In the genomic region with DNA sequence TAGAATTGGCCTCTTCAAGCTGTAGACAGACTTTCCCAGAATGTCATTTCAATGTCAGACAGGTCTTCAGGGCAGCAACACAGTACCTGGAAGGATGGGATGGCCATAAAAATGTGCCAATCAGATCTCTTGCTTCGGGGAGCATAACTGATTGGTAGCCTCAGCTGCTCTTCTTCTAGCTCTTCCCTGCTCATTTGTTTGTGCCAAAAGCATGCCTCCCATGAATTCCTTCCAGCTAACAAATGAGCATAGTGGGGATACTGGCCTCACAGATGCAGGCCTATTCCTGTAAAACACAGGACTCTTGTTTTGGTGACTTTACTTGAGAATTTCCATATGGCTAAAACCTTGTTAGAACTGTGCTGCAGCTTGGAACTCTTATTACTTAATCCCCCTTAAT, we compare ENCODE assay signal across 13 cellular contexts.
"Had no signal": no experiment of that assay in that cellular context is flagged by ENCODE, and none has a peak within 500 bp of the region (broad histone marks: within the 10 kb centered on the region; RNA-seq: fewer than 3 reads in every experiment).

No MANE protein-coding gene starts in this region.

- H3K4me1 ChIP-seq: prostate gland had no signal

- H3K27ac ChIP-seq: prostate gland, VCaP had no signal

- H3K4me3 ChIP-seq: esophagus muscularis mucosa, prostate gland had no signal

- H3K9me3 ChIP-seq: prostate gland had no signal

- H3K36me3 ChIP-seq: esophagus muscularis mucosa, prostate gland had no signal

- DNase-seq: activated CD4-positive, alpha-beta T cell treated with anti-CD3 and anti-CD28 coated beads for 36 hours; activated CD8-positive, alpha-beta memory T cell treated with anti-CD3 and anti-CD28 coated beads, Interleukin-2, amount 50 U/mL, for 48 hours; activated CD8-positive, alpha-beta T cell treated with anti-CD3 and anti-CD28 coated beads for 36 hours; activated naive CD8-positive, alpha-beta T cell treated with anti-CD3 and anti-CD28 coated beads, Interleukin-2, amount 10 ng/mL, durations not matched to agents 7 days and 5 days; aorta; midbrain; naive thymus-derived CD8-positive, alpha-beta T cell; stimulated activated CD4-positive, alpha-beta T cell treated with anti-CD3 and anti-CD28 coated beads, Interleukin-4, amount 100 ng/mL, for 1 hour; stimulated activated CD8-positive, alpha-beta memory T cell treated with anti-CD3 and anti-CD28 coated beads, Interleukin-4, amount 100 ng/mL, for 48 hours; T-helper 9 cell had no signal

- ATAC-seq: activated CD4-positive, alpha-beta T cell treated with anti-CD3 and anti-CD28 coated beads for 36 hours; activated CD8-positive, alpha-beta T cell treated with anti-CD3 and anti-CD28 coated beads for 36 hours; naive thymus-derived CD8-positive, alpha-beta T cell had no signal

- H3K27me3 ChIP-seq: esophagus muscularis mucosa had no signal
